1 cellular context compared by ENCODE assay signal in genomic region chr17:1399679-1400512, GRCh38.
TF ChIP-seq lines count a peak whose summit lies in the region.

TSS of gene YWHAE (minus strand) at chr17:1400222. CDS start at chr17:1400110, 112 bp downstream.

TF ChIP-seq in A549, 52 proteins besides CTCF, POLR2A, EP300 and RAD21 (continued from another document):
- TF ChIP-seq REST (IDR thresholded peaks at IDR 0.05) (0 out of 2 replicates have a peak, but pooled peaks have one; percentile 20), NR3C1 (IDR thresholded peaks at IDR 0.05) (no peak), FOXS1 (CRISPR knock-in tag; IDR thresholded peaks at IDR 0.05) (no peak), HOXB13 (CRISPR knock-in tag; IDR thresholded peaks at IDR 0.05; ENCODE audit: low read depth) (no peak), RFX5 (IDR thresholded peaks at IDR 0.05) (peak; percentile 24; the same call in 1 of the 2 replicates), CBX2 (IDR thresholded peaks at IDR 0.05; ENCODE audit: borderline replicate concordance, low read depth) (no peak), CEBPB (IDR thresholded peaks at IDR 0.05) (no peak), GATA3 (IDR thresholded peaks at IDR 0.05; ENCODE audit: borderline replicate concordance) (no peak; the same call in 1 of the 2 replicates), MAZ (IDR thresholded peaks at IDR 0.05; ENCODE audit: borderline replicate concordance, low read depth, low read length) (peak; percentile 62; the same call in 1 of the 2 replicates), HDAC2 (IDR thresholded peaks at IDR 0.05) (no peak), HOXA7 (CRISPR knock-in tag; IDR thresholded peaks at IDR 0.05) (no peak), CHD4 (IDR thresholded peaks at IDR 0.05; ENCODE audit: borderline replicate concordance) (no peak), ESRRA (IDR thresholded peaks at IDR 0.05; ENCODE audit: borderline replicate concordance, low read length) (no peak), TFCP2L1 (CRISPR knock-in tag; IDR thresholded peaks at IDR 0.05) (no peak), POLR2AphosphoS2 (conservative IDR thresholded peaks at IDR 0.05; ENCODE audit: low read length) (no peak), HMGXB4 (CRISPR knock-in tag; IDR thresholded peaks at IDR 0.05; ENCODE audit: borderline replicate concordance) (no peak), FOSL2 (IDR thresholded peaks at IDR 0.05) (no peak), FOSL2 (CRISPR knock-in tag; IDR thresholded peaks at IDR 0.05) (no peak), EHF (CRISPR knock-in tag; IDR thresholded peaks at IDR 0.05) (no peak; the same call in 1 of the 2 replicates), BCL3 (IDR thresholded peaks at IDR 0.05) (peak; percentile 93), MYC (IDR thresholded peaks at IDR 0.05; ENCODE audit: borderline replicate concordance, low read length) (peak; percentile 99), RARB (CRISPR knock-in tag; IDR thresholded peaks at IDR 0.05) (no peak; the same call in 1 of the 2 replicates), KDM1A (IDR thresholded peaks at IDR 0.05; ENCODE audit: low read depth) (peak; percentile 24; the same call in 1 of the 2 replicates), ELK1 (IDR thresholded peaks at IDR 0.05; ENCODE audit: low read depth, low read length) (no peak), HES2 (IDR thresholded peaks at IDR 0.05) (no peak)
